ENCODE assay signal across 8 cellular contexts in the genomic region with DNA sequence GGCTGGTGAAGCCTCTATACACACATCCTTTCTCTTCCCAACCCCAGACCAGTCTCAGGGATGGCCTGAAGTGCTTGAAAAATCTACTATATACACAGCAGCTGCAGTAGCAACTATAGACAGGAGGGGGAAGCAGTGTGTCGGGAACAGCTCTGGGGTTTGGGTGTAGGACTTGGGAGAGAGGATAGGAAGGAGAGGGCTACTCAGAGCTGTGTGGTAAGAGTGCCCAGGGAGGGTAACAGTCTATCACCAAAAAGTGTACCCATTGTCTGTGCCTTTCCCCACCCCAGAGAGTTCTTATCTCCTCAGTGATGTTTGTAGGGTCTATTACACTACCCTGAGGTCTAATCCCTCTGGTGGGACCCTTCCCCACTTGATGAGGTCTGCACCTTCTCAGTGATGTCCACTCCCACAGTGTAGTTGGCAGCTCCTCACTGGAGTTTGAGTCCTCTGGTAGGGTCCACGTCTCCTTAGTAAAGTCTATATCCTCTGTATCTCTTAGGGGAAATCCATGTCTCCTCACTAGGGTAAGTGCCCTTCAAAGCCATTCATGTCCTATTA. TPM values are rescaled to one million over a fixed set of nuclear protein-coding genes. Genes with fewer than 3 reads are reported as not detected.
DNase-seq lines count a peak whose midpoint lies in the region; ATAC-seq and TF ChIP-seq lines count a peak whose summit lies in the region.

No MANE protein-coding gene starts in this region.

- TF ChIP-seq RAD21 in IMR-90 (IDR thresholded peaks at IDR 0.05; ENCODE audit: low read length) = peak; percentile 99

- no peak overlapping the region for H3K18ac ChIP-seq in IMR-90 (ENCODE audit: low read depth, low read length)

- peak; percentile 93 to 94 for DNase-seq in Caco-2
- DNase-seq in IMR-90 = peak; percentile 87
- DNase-seq in NOMO-1 (lab: John Stamatoyannopoulos, UW; ENCODE audit: unreplicated experiment in 2 of 2) = peak; percentile 69 to 75
- peak; percentile 38 for DNase-seq in activated T-cell treated with anti-CD3 and anti-CD28 coated beads for 24 hours (ENCODE audit: low read depth)
- peak; percentile 66 for DNase-seq in stimulated activated naive CD8-positive, alpha-beta T cell treated with anti-CD3 and anti-CD28 coated beads, Interleukin-15, Interleukin-2, amounts not matched to agents 100 U/mL and 50 U/mL, for 24 hours

- no CpG with 5 or more reads among the region's 2 CpGs for WGBS in IMR-90 (ENCODE audit: extremely low coverage in 2 of 2, insufficient read length in 1 of 2), 2 experiments
- 28% methylated on average over 2 of the region's 2 CpGs for WGBS in esophagus, 2 donors

- H2BK15ac ChIP-seq in IMR-90 (ENCODE audit: low read depth, low read length) = no peak overlapping the region

- intact Hi-C loops in Caco-2 (cut with micrococcal nuclease; ENCODE audit: unreplicated experiment) (loop anchor here (1.0 to 5.0 kb wide), 3 partner anchors 39 to 128 kb away; no protein-coding TSS in a partner anchor), IMR-90 (cut with micrococcal nuclease) (loop anchor here (1.0 to 10.0 kb wide), 7 partner anchors 81 to 401 kb away; a partner anchor contains a TSS)

- no peak overlapping the region for H2BK120ac ChIP-seq in IMR-90 (ENCODE audit: low read depth, low read length)

- in situ Hi-C loops in IMR-90 (cut with MboI; ENCODE audit: low sequenced_read_pairs) = loop anchor here (5.0 to 25.0 kb wide), 2 partner anchors 83 to 388 kb away; a partner anchor contains a TSS

- H3K9me1 ChIP-seq in IMR-90 (ENCODE audit: insufficient read depth, low read length) = peaks cover 24% of the 10 kb centered on the region

- TF ChIP-seq CTCF in Caco-2 (IDR thresholded peaks at IDR 0.05; ENCODE audit: insufficient read depth in 1 of 2, low read depth in 1 of 2, low read length in 1 of 2, severe bottlenecking in 1 of 2, unreplicated experiment in 1 of 2) (peak; percentile 98), IMR-90 (conservative IDR thresholded peaks at IDR 0.05; ENCODE audit: low read depth, low read length) (peak; percentile 98)

- no peaks in the 10 kb centered on the region; the same call in 1 of the 2 replicates for H4K20me1 ChIP-seq in IMR-90 (ENCODE audit: insufficient read depth, low read length)

- H3K79me1 ChIP-seq in IMR-90 (ENCODE audit: low read depth in 1 of 2, low read length in 2 of 2) = peaks cover 13 to 51% of the 10 kb centered on the region in 2 experiments

- peak overlapping the region; percentile 36 for H2AFZ ChIP-seq in IMR-90 (replicated peaks; ENCODE audit: low read length, poor library complexity)

- no peak overlapping the region for H3K56ac ChIP-seq in IMR-90 (ENCODE audit: extremely low read depth, insufficient read depth, low read length)

- peaks cover 22% of the 10 kb centered on the region for H3K36me3 Mint-ChIP-seq in Caco-2 (ENCODE audit: insufficient read depth, unreplicated experiment)

- H3K27me3 Mint-ChIP-seq in Caco-2 (ENCODE audit: insufficient read depth, unreplicated experiment) = no peaks in the 10 kb centered on the region

- H3K14ac ChIP-seq in IMR-90 (replicated peaks; ENCODE audit: low read depth, low read length) = no peak overlapping the region

- peak overlapping the region; percentile 60 for H3K27ac Mint-ChIP-seq in Caco-2 (ENCODE audit: unreplicated experiment)

- no peak overlapping the region for H4K91ac ChIP-seq in IMR-90 (ENCODE audit: insufficient read depth, low read depth, low read length)

- H3K4me1 ChIP-seq in Caco-2 (peaks cover 33% of the 10 kb centered on the region), IMR-90 (ENCODE audit: control insufficient read depth, insufficient read depth, low read length) (peaks cover 14% of the 10 kb centered on the region), esophagus (ENCODE audit: control insufficient read depth in 2 of 2, insufficient read depth in 2 of 2, low read length in 1 of 2) (peaks cover 3 to 19% of the 10 kb centered on the region in 2 donors), mucosa of stomach (ENCODE audit: control insufficient read depth, insufficient read depth, low read length) (peaks cover 49% of the 10 kb centered on the region)

- H3K27me3 ChIP-seq in Caco-2 (replicated peaks; ENCODE audit: control insufficient read depth, insufficient read depth, low read length) (no peaks in the 10 kb centered on the region), IMR-90 (ENCODE audit: control insufficient read depth, insufficient read depth, low read length) (no peaks in the 10 kb centered on the region), esophagus (ENCODE audit: control insufficient read depth in 1 of 2, insufficient read depth in 2 of 2, low read length in 2 of 2) (no peaks in the 10 kb centered on the region), mucosa of stomach (ENCODE audit: control insufficient read depth, insufficient read depth, low read length) (no peaks in the 10 kb centered on the region)

- H2AK5ac ChIP-seq in IMR-90 (ENCODE audit: low read depth, low read length) = peak overlapping the region; percentile 66

- CTCF ChIA-PET in Caco-2 (lab: Charles Lee) (interaction anchor here (0.6 to 7.1 kb wide), 46 partner anchors 10 to 868 kb away, joined by 3 to 331 read pairs (median 4); a partner anchor contains a TSS), IMR-90 (lab: Yijun Ruan, JAX) (interaction anchor here (0.6 to 3.3 kb wide), 13 partner anchors 10 to 507 kb away, joined by 3 to 19 read pairs (median 3); a partner anchor contains a TSS)

- H3K9ac ChIP-seq in IMR-90 (ENCODE audit: low read depth, low read length) (no peak overlapping the region), mucosa of stomach (ENCODE audit: low read length) (peak overlapping the region; percentile 50)

- H3K9me3 ChIP-seq in Caco-2 (no peaks in the 10 kb centered on the region), IMR-90 (ENCODE audit: control insufficient read depth, insufficient read depth, low read length) (no peaks in the 10 kb centered on the region), esophagus (ENCODE audit: control insufficient read depth in 2 of 2, insufficient read depth in 1 of 2, low read depth in 1 of 2, low read length in 1 of 2) (no peaks in the 10 kb centered on the region), mucosa of stomach (ENCODE audit: control insufficient read depth, low read length) (no peaks in the 10 kb centered on the region)

- no peak overlapping the region for H3K4me3 ChIP-seq in Caco-2 (ENCODE audit: low read depth, low read length)
- no peak overlapping the region for H3K4me3 ChIP-seq in IMR-90 (ENCODE audit: insufficient read depth, low read depth, low read length)
- H3K4me3 ChIP-seq in esophagus (ENCODE audit: low read depth in 1 of 2, low read length in 2 of 2) = no peak overlapping the region
- no peak overlapping the region for H3K4me3 ChIP-seq in mucosa of stomach (ENCODE audit: low read length)

- no peak overlapping the region for H2BK20ac ChIP-seq in IMR-90 (ENCODE audit: low read depth, low read length)

- no peaks in the 10 kb centered on the region for H3K36me3 ChIP-seq in Caco-2 (ENCODE audit: control insufficient read depth, insufficient read depth, low read length)
- no peaks in the 10 kb centered on the region for H3K36me3 ChIP-seq in IMR-90 (ENCODE audit: control insufficient read depth, insufficient read depth, low read length)
- no peaks in the 10 kb centered on the region for H3K36me3 ChIP-seq in esophagus (ENCODE audit: control insufficient read depth in 2 of 2, insufficient read depth in 2 of 2, low read length in 1 of 2)
- no peaks in the 10 kb centered on the region for H3K36me3 ChIP-seq in mucosa of stomach (ENCODE audit: control insufficient read depth, insufficient read depth, low read length)

- POLR2A ChIA-PET in Caco-2 (lab: Charles Lee) = interaction anchor here (0.5 to 4.0 kb wide), 3 partner anchors 81 to 218 kb away, joined by 3 to 86 read pairs (median 3); a partner anchor contains a TSS
- POLR2A ChIA-PET in IMR-90 (lab: Charles Lee; ENCODE audit: unreplicated experiment) = no interaction called here

- no TSS peak for BruUV-seq in Caco-2 (replicated peaks; lab: Mats Ljungman, UMichigan)
- BruUV-seq in IMR-90 (replicated peaks; lab: Mats Ljungman, UMichigan) = no TSS peak

- H3K4me3 Mint-ChIP-seq in Caco-2 (ENCODE audit: unreplicated experiment) = peak overlapping the region; percentile 86

- H3K4me2 ChIP-seq in IMR-90 (ENCODE audit: low read depth, low read length) = no peak overlapping the region

- peak; percentile 57 for ATAC-seq in IMR-90 (ENCODE audit: low read depth)
- ATAC-seq in stimulated activated naive CD8-positive, alpha-beta T cell treated with anti-CD3 and anti-CD28 coated beads, Interleukin-15, Interleukin-2, amounts not matched to agents 100 U/mL and 50 U/mL, for 24 hours = peak; percentile 21
- ATAC-seq in HG03439 (IDR thresholded peaks at IDR 0.05; ENCODE audit: unreplicated experiment) = no peak

- no peak overlapping the region for H4K5ac ChIP-seq in IMR-90 (ENCODE audit: low read depth, low read length)

- dilution Hi-C loops in IMR-90 (cut with HindIII; ENCODE audit: low sequenced_read_pairs, unreplicated experiment) = no loop called here

- no peak overlapping the region for H3K4ac ChIP-seq in IMR-90 (ENCODE audit: low read depth, low read length)

- peaks cover 51% of the 10 kb centered on the region for H3K4me1 Mint-ChIP-seq in Caco-2 (ENCODE audit: low read depth, unreplicated experiment)

- H3K9me3 Mint-ChIP-seq in Caco-2 (ENCODE audit: unreplicated experiment) = no peaks in the 10 kb centered on the region

- H2BK5ac ChIP-seq in IMR-90 (ENCODE audit: low read depth, low read length, poor library complexity, severe bottlenecking) = no peak overlapping the region

- H2AK9ac ChIP-seq in IMR-90 (replicated peaks; ENCODE audit: low read depth, low read length, poor library complexity) = peak overlapping the region; percentile 35

- no peak overlapping the region for H3K23ac ChIP-seq in IMR-90 (ENCODE audit: low read depth, low read length)

- TF ChIP-seq POLR2A in IMR-90 (IDR thresholded peaks at IDR 0.05; ENCODE audit: low read depth, low read length) = 0 out of 2 replicates have a peak, but pooled peaks have one; percentile 60

- H3K27ac ChIP-seq in IMR-90 (ENCODE audit: insufficient read depth, low read length) = no peak overlapping the region
- H3K27ac ChIP-seq in esophagus (ENCODE audit: low read depth in 2 of 2, low read length in 1 of 2) = peak overlapping the region; percentile 15 to 19

- peak overlapping the region in 1 of 2 experiments; percentile 3; a peak in 1 of 4 replicates for H4K8ac ChIP-seq in IMR-90 (ENCODE audit: low read depth in 2 of 2, low read length in 2 of 2)

RNA-seq across cellular contexts. Expression of a gene that starts 1.5 kb away (rescaled TPM):
- 42.0 and 46.2 TPM in 2 replicates for total RNA-seq in Caco-2 (2022)
- 3.3 and 3.4 TPM in 2 replicates for total RNA-seq in IMR-90 (2012; rRNA removed)
- polyA plus RNA-seq in IMR-90 (2012; rRNA removed) = 25.9 and 32.8 TPM in 2 replicates
- 13.0 and 25.4 TPM in 2 replicates for polyA plus RNA-seq in IMR-90 (2012; cell fraction: cytosol; rRNA removed)
- polyA plus RNA-seq in IMR-90 (2012; cell fraction: nucleus; rRNA removed; ENCODE audit: low replicate concordance) = 110 and 233 TPM in 2 replicates
- 1 to 10 TPM; 3.7 to 5.7 TPM for polyA plus RNA-seq in esophagus

RNA-seq across cellular contexts. Expression of a gene that starts 2.2 kb away (rescaled TPM):
- 64.5 and 76.0 TPM in 2 replicates for total RNA-seq in Caco-2 (2022)
- total RNA-seq in IMR-90 (2012; rRNA removed) = 38.9 and 46.4 TPM in 2 replicates
- 26.9 and 27.1 TPM in 2 replicates for polyA plus RNA-seq in IMR-90 (2012; rRNA removed)
- 20.5 and 21.4 TPM in 2 replicates for polyA plus RNA-seq in IMR-90 (2012; cell fraction: cytosol; rRNA removed)
- polyA plus RNA-seq in IMR-90 (2012; cell fraction: nucleus; rRNA removed; ENCODE audit: low replicate concordance) = 67.9 and 79.4 TPM in 2 replicates
- polyA plus RNA-seq in esophagus = 10 to 100 TPM; 31.4 to 44.2 TPM

RNA-seq across cellular contexts. Expression of a gene that starts 48.7 kb away (rescaled TPM):
- total RNA-seq in Caco-2 (2022) (65.1 and 72.7 TPM in 2 replicates), IMR-90 (2012; rRNA removed) (3.6 and 3.9 TPM in 2 replicates)
- polyA plus RNA-seq in IMR-90 (2012; rRNA removed) (13.1 and 14.4 TPM in 2 replicates), esophagus (10 to 100 TPM; 12.7 to 22.5 TPM)
- polyA plus RNA-seq in IMR-90 (2012; cell fraction: cytosol; rRNA removed) = 5.7 and 7.9 TPM in 2 replicates
- 15.2 and 22.9 TPM in 2 replicates for polyA plus RNA-seq in IMR-90 (2012; cell fraction: nucleus; rRNA removed; ENCODE audit: low replicate concordance)

Comparison
In these comparisons a context has a peak if more than half of its experiments do, and no peak if none do; other contexts are left out.
1. DNase-seq: peak in every context shown above with its lines; median percentile 94 in Caco-2; 87 in IMR-90; 72 in NOMO-1; 66 in stimulated activated naive CD8-positive, alpha-beta T cell treated with anti-CD3 and anti-CD28 coated beads, Interleukin-15, Interleukin-2, amounts not matched to agents 100 U/mL and 50 U/mL, for 24 hours; 38 in activated T-cell treated with anti-CD3 and anti-CD28 coated beads for 24 hours.
2. RNA of a gene that starts 48.7 kb away (total RNA-seq): 65.1 to 72.7 TPM in Caco-2; 3.6 to 3.9 TPM in IMR-90; every median in the first group is over 10 times any median in the second.